In the genomic region with DNA sequence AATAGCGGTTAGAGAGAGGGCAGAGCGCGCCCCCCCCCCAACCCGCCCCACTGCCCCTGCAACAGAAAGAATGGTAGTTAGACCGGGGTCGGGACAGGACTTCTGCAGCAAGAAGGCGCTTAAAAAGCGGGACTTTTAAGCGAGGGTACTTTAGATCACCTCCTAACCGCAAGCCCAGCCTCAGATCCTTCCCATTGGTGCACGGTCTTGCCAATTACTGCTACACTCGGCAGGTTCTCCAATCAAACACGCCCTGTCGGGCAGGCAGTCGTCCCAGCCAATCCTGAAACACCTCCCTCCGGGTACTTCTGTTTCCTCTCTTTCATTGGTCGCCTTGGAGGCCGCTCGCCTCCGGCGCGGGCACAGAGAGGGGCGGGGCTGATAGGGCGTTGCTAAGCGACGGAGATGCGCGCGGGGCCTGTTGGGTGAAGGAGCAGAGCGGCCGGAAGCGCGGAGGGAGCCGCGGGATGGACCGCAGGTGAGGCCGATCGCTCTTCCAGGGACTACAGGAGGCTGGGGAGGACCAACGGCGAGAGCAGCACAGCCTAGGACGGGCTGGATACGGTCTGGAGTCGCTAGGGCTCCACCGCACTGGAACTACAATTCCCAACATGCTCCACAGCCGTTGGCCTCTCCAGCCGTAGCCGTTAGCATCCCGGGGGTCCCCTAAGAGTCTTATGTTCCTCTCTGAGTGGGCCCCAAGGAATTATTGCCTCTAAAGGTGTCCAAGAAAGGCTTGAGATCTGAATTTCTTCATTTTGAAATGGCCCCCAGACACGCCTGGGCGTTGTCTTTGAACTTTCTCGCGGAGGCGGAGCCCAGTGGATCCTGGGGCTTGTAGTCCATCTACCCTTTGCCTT, we compare ENCODE assay signal across 1 cellular context.
TF ChIP-seq lines count a peak whose summit lies in the region.

A gene (plus strand): TSS at position 428 of the 860 bp plus-strand sequence. CDS start 40 bp downstream, at position 468.

TF ChIP-seq in HepG2, 621 proteins besides CTCF, POLR2A, EP300 and RAD21 (continued from another document and continues in another):
- TF ChIP-seq, protein P1, sequence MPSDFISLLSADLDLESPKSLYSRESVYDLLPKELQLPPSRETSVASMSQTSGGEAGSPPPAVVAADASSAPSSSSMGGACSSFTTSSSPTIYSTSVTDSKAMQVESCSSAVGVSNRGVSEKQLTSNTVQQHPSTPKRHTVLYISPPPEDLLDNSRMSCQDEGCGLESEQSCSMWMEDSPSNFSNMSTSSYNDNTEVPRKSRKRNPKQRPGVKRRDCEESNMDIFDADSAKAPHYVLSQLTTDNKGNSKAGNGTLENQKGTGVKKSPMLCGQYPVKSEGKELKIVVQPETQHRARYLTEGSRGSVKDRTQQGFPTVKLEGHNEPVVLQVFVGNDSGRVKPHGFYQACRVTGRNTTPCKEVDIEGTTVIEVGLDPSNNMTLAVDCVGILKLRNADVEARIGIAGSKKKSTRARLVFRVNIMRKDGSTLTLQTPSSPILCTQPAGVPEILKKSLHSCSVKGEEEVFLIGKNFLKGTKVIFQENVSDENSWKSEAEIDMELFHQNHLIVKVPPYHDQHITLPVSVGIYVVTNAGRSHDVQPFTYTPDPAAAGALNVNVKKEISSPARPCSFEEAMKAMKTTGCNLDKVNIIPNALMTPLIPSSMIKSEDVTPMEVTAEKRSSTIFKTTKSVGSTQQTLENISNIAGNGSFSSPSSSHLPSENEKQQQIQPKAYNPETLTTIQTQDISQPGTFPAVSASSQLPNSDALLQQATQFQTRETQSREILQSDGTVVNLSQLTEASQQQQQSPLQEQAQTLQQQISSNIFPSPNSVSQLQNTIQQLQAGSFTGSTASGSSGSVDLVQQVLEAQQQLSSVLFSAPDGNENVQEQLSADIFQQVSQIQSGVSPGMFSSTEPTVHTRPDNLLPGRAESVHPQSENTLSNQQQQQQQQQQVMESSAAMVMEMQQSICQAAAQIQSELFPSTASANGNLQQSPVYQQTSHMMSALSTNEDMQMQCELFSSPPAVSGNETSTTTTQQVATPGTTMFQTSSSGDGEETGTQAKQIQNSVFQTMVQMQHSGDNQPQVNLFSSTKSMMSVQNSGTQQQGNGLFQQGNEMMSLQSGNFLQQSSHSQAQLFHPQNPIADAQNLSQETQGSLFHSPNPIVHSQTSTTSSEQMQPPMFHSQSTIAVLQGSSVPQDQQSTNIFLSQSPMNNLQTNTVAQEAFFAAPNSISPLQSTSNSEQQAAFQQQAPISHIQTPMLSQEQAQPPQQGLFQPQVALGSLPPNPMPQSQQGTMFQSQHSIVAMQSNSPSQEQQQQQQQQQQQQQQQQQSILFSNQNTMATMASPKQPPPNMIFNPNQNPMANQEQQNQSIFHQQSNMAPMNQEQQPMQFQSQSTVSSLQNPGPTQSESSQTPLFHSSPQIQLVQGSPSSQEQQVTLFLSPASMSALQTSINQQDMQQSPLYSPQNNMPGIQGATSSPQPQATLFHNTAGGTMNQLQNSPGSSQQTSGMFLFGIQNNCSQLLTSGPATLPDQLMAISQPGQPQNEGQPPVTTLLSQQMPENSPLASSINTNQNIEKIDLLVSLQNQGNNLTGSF (CRISPR knock-in tag; IDR thresholded peaks at IDR 0.05): 0 out of 2 replicates have a peak, but pooled peaks have one; percentile 65
- TF ChIP-seq SIX1 (CRISPR knock-in tag; IDR thresholded peaks at IDR 0.05; ENCODE audit: borderline replicate concordance) (no peak), MLLT10 (CRISPR knock-in tag; IDR thresholded peaks at IDR 0.05) (no peak), ZNF569 (CRISPR knock-in tag; IDR thresholded peaks at IDR 0.05; ENCODE audit: borderline replicate concordance) (no peak), POGZ (CRISPR knock-in tag; IDR thresholded peaks at IDR 0.05) (no peak), ATF7-NPFF (CRISPR knock-in tag; IDR thresholded peaks at IDR 0.05; ENCODE audit: low read depth) (no peak), FOSL2 (CRISPR knock-in tag; IDR thresholded peaks at IDR 0.05) (no peak), PTBP1 (IDR thresholded peaks at IDR 0.05; ENCODE audit: low read depth, low read length, poor library complexity, severe bottlenecking) (no peak), ZNF510 (CRISPR knock-in tag; IDR thresholded peaks at IDR 0.05; ENCODE audit: low read depth) (0 out of 2 replicates have a peak, but pooled peaks have one; percentile 29), MAFF (IDR thresholded peaks at IDR 0.05; ENCODE audit: low read depth, low read length) (no peak), FOXK1 (CRISPR knock-in tag; IDR thresholded peaks at IDR 0.05; ENCODE audit: borderline replicate concordance, low read depth) (no peak), ZNF556 (CRISPR knock-in tag; IDR thresholded peaks at IDR 0.05; ENCODE audit: borderline replicate concordance) (no peak), XBP1 (CRISPR knock-in tag; IDR thresholded peaks at IDR 0.05) (no peak), ZNF251 (CRISPR knock-in tag; IDR thresholded peaks at IDR 0.05) (no peak), ZNF672 (CRISPR knock-in tag; IDR thresholded peaks at IDR 0.05) (no peak), ZNF33A (CRISPR knock-in tag; IDR thresholded peaks at IDR 0.05; ENCODE audit: borderline replicate concordance) (no peak), ZNF331 (CRISPR knock-in tag; IDR thresholded peaks at IDR 0.05) (no peak), CBX2 (IDR thresholded peaks at IDR 0.05; ENCODE audit: low read depth, low read length) (no peak), CBX2 (CRISPR knock-in tag; IDR thresholded peaks at IDR 0.05; ENCODE audit: low read depth) (no peak), ATF7 (IDR thresholded peaks at IDR 0.05) (no peak), ATF7 (CRISPR knock-in tag; IDR thresholded peaks at IDR 0.05) (no peak), THAP11 (CRISPR knock-in tag; IDR thresholded peaks at IDR 0.05) (peak; percentile 97), JUN (CRISPR knock-in tag; IDR thresholded peaks at IDR 0.05) (no peak), SMAD3 (CRISPR knock-in tag; IDR thresholded peaks at IDR 0.05) (peak; percentile 24; the same call in 1 of the 2 replicates), AHR (CRISPR knock-in tag; IDR thresholded peaks at IDR 0.05) (peak; percentile 42; the same call in 1 of the 2 replicates), ZNF720 (CRISPR knock-in tag; IDR thresholded peaks at IDR 0.05) (no peak), SOX5 (CRISPR knock-in tag; IDR thresholded peaks at IDR 0.05; ENCODE audit: borderline replicate concordance) (0 out of 2 replicates have a peak, but pooled peaks have one; percentile 16), NONO (IDR thresholded peaks at IDR 0.05) (no peak), NONO (CRISPR knock-in tag; conservative IDR thresholded peaks at IDR 0.05) (no peak), RFX3 (CRISPR knock-in tag; IDR thresholded peaks at IDR 0.05) (peak; percentile 97), SMAD1 (CRISPR knock-in tag; IDR thresholded peaks at IDR 0.05; ENCODE audit: borderline replicate concordance, low read depth) (no peak), ZNF12 (CRISPR knock-in tag; IDR thresholded peaks at IDR 0.05) (no peak), ZNF674 (CRISPR knock-in tag; IDR thresholded peaks at IDR 0.05; ENCODE audit: low read depth) (no peak), NCOA5 (CRISPR knock-in tag; IDR thresholded peaks at IDR 0.05) (no peak), HDAC1 (CRISPR knock-in tag; IDR thresholded peaks at IDR 0.05) (peak; percentile 80)
- TF ChIP-seq, protein P2, sequence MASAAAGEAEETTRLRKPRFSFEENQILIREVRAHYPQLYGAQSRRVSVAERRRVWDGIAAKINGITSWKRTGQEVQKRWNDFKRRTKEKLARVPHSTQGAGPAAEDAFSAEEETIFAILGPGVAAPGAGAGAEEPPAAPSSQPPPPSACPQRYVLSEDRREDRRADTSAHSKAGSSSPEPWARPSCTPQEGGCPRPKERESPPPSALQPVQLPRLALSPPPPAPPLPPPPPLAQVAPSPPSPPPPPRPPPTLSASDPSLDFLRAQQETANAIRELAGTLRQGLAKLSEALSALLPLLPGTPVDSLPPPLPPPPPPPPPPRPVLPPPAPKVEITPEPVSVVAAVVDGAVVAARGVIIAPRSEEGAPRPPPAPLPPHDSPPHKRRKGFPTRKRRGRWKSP (CRISPR knock-in tag; IDR thresholded peaks at IDR 0.05): no peak
- TF ChIP-seq, protein P3, sequence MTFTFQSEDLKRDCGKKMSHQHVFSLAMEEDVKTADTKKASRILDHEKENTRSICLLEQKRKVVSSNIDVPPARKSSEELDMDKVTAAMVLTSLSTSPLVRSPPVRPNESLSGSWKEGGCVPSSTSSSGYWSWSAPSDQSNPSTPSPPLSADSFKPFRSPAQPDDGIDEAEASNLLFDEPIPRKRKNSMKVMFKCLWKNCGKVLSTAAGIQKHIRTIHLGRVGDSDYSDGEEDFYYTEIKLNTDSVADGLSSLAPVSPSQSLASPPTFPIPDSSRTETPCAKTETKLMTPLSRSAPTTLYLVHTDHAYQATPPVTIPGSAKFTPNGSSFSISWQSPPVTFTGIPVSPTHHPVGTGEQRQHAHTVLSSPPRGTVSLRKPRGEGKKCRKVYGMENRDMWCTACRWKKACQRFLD (CRISPR knock-in tag; IDR thresholded peaks at IDR 0.05; ENCODE audit: borderline replicate concordance): peak; percentile 86; the same call in 1 of the 2 replicates
- TF ChIP-seq, protein P4, sequence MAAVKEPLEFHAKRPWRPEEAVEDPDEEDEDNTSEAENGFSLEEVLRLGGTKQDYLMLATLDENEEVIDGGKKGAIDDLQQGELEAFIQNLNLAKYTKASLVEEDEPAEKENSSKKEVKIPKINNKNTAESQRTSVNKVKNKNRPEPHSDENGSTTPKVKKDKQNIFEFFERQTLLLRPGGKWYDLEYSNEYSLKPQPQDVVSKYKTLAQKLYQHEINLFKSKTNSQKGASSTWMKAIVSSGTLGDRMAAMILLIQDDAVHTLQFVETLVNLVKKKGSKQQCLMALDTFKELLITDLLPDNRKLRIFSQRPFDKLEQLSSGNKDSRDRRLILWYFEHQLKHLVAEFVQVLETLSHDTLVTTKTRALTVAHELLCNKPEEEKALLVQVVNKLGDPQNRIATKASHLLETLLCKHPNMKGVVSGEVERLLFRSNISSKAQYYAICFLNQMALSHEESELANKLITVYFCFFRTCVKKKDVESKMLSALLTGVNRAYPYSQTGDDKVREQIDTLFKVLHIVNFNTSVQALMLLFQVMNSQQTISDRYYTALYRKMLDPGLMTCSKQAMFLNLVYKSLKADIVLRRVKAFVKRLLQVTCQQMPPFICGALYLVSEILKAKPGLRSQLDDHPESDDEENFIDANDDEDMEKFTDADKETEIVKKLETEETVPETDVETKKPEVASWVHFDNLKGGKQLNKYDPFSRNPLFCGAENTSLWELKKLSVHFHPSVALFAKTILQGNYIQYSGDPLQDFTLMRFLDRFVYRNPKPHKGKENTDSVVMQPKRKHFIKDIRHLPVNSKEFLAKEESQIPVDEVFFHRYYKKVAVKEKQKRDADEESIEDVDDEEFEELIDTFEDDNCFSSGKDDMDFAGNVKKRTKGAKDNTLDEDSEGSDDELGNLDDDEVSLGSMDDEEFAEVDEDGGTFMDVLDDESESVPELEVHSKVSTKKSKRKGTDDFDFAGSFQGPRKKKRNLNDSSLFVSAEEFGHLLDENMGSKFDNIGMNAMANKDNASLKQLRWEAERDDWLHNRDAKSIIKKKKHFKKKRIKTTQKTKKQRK (IDR thresholded peaks at IDR 0.05; ENCODE audit: low read length): 0 out of 2 replicates have a peak, but pooled peaks have one; percentile 32
- TF ChIP-seq, protein P5, sequence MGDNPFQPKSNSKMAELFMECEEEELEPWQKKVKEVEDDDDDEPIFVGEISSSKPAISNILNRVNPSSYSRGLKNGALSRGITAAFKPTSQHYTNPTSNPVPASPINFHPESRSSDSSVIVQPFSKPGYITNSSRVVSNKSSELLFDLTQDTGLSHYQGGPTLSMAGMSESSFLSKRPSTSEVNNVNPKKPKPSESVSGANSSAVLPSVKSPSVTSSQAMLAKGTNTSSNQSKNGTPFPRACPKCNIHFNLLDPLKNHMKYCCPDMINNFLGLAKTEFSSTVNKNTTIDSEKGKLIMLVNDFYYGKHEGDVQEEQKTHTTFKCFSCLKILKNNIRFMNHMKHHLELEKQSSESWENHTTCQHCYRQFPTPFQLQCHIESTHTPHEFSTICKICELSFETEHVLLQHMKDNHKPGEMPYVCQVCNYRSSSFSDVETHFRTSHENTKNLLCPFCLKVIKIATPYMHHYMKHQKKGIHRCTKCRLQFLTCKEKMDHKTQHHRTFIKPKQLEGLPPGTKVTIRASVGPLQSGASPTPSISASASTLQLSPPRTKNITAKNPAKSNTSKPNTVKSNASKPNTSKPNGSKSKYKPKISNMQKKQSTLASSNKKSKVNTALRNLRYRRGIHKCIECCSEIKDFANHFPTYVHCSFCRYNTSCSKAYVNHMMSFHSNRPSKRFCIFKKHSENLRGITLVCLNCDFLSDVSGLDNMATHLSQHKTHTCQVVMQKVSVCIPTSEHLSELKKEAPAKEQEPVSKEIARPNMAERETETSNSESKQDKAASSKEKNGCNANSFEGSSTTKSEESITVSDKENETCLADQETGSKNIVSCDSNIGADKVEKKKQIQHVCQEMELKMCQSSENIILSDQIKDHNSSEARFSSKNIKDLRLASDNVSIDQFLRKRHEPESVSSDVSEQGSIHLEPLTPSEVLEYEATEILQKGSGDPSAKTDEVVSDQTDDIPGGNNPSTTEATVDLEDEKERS (CRISPR knock-in tag; IDR thresholded peaks at IDR 0.05): no peak
- TF ChIP-seq, protein P6, sequence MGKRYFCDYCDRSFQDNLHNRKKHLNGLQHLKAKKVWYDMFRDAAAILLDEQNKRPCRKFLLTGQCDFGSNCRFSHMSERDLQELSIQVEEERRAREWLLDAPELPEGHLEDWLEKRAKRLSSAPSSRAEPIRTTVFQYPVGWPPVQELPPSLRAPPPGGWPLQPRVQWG (CRISPR knock-in tag; IDR thresholded peaks at IDR 0.05; ENCODE audit: borderline replicate concordance, low read depth): no peak
- TF ChIP-seq, protein P7, sequence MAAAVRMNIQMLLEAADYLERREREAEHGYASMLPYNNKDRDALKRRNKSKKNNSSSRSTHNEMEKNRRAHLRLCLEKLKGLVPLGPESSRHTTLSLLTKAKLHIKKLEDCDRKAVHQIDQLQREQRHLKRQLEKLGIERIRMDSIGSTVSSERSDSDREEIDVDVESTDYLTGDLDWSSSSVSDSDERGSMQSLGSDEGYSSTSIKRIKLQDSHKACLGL (CRISPR knock-in tag; IDR thresholded peaks at IDR 0.05): no peak
- TF ChIP-seq, protein P8, sequence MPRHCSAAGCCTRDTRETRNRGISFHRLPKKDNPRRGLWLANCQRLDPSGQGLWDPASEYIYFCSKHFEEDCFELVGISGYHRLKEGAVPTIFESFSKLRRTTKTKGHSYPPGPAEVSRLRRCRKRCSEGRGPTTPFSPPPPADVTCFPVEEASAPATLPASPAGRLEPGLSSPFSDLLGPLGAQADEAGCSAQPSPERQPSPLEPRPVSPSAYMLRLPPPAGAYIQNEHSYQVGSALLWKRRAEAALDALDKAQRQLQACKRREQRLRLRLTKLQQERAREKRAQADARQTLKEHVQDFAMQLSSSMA (CRISPR knock-in tag; IDR thresholded peaks at IDR 0.05): 0 out of 2 replicates have a peak, but pooled peaks have one; percentile 75
- TF ChIP-seq, protein P9, sequence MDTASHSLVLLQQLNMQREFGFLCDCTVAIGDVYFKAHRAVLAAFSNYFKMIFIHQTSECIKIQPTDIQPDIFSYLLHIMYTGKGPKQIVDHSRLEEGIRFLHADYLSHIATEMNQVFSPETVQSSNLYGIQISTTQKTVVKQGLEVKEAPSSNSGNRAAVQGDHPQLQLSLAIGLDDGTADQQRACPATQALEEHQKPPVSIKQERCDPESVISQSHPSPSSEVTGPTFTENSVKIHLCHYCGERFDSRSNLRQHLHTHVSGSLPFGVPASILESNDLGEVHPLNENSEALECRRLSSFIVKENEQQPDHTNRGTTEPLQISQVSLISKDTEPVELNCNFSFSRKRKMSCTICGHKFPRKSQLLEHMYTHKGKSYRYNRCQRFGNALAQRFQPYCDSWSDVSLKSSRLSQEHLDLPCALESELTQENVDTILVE (CRISPR knock-in tag; IDR thresholded peaks at IDR 0.05): peak; percentile 62; the same call in 1 of the 2 replicates
